1 cellular context compared by ENCODE assay signal in the genomic region with DNA sequence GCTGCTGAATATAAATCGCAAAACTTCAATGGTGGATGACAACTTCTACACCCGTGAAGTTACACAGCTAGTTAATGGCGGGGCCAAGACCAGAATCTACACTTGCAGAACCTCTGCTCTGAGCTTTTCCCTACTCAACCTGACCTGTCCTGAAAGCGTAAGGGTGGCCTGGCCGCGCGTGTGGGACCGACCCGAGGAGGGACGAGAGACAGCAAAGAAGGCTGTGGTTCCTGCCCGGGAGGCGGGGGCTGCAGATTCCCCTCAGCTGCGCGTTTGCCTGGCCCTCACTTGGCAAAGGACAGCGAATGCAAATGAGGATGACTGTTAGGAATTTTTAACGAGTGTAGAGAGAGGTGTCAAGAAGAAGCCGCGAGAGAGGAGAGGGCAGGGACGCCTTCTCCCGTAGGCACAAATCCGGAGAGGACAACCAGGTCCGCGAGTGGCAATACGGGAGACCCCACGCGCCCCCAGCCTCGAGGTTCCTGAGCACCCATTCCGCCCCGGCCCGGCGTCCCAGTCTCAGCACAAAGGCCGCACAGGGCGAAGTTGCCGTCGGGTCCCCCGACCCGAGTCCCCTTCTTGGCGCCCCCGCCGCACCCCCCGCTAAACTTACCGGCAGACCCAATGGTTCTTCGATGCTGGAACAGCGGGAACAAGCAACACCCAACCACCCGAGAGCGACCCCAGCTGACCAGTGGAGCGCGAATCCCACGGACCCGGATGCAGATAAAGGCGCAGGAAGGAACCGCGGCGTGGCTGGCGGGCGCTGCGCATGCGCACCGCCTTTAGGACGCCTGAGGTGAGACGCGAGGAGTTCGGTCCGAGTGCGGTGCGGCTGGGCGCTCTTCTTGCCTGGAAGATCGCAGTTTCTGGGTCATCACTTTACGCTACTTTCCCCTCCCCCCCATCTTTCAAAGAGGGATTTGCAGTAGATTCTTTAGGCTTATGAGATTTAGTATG.
TF ChIP-seq lines count a peak whose summit lies in the region.

Gene GNPDA2 (minus strand): TSS at position 696 of the 960 bp plus-strand sequence. CDS start 4,349 bp downstream, outside the sequence.

TF ChIP-seq in HepG2, 621 proteins besides CTCF, POLR2A, EP300 and RAD21 (continued from another document and continues in another):
- TF ChIP-seq, protein P1, sequence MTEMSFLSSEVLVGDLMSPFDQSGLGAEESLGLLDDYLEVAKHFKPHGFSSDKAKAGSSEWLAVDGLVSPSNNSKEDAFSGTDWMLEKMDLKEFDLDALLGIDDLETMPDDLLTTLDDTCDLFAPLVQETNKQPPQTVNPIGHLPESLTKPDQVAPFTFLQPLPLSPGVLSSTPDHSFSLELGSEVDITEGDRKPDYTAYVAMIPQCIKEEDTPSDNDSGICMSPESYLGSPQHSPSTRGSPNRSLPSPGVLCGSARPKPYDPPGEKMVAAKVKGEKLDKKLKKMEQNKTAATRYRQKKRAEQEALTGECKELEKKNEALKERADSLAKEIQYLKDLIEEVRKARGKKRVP (CRISPR knock-in tag; IDR thresholded peaks at IDR 0.05): no peak
- TF ChIP-seq BRF2 (CRISPR knock-in tag; IDR thresholded peaks at IDR 0.05) (peak; percentile 92), ZNF333 (CRISPR knock-in tag; IDR thresholded peaks at IDR 0.05; ENCODE audit: borderline replicate concordance) (peak; percentile 78; the same call in 1 of the 2 replicates), PAX8 (CRISPR knock-in tag; IDR thresholded peaks at IDR 0.05; ENCODE audit: borderline replicate concordance) (peak; percentile 20; the same call in 1 of the 2 replicates), ZNF639 (CRISPR knock-in tag; conservative IDR thresholded peaks at IDR 0.05) (peak; percentile 69; the same call in 1 of the 2 replicates), GZF1 (CRISPR knock-in tag; IDR thresholded peaks at IDR 0.05) (no peak), ZNF878 (CRISPR knock-in tag; IDR thresholded peaks at IDR 0.05) (no peak; the same call in 1 of the 2 replicates), GPN1 (CRISPR knock-in tag; IDR thresholded peaks at IDR 0.05; ENCODE audit: borderline replicate concordance) (peak; percentile 81; the same call in 1 of the 2 replicates), ZNF512B (CRISPR knock-in tag; IDR thresholded peaks at IDR 0.05; ENCODE audit: borderline replicate concordance) (peak; percentile 50; the same call in 1 of the 2 replicates), ZZZ3 (CRISPR knock-in tag; IDR thresholded peaks at IDR 0.05; ENCODE audit: borderline replicate concordance) (peak; percentile 72; the same call in 1 of the 2 replicates), TRIM24 (CRISPR knock-in tag; IDR thresholded peaks at IDR 0.05) (no peak), BRCA1 (CRISPR knock-in tag; IDR thresholded peaks at IDR 0.05) (0 out of 2 replicates have a peak, but pooled peaks have one; percentile 12), ARNTL (CRISPR knock-in tag; IDR thresholded peaks at IDR 0.05) (no peak), ZNF264 (CRISPR knock-in tag; IDR thresholded peaks at IDR 0.05) (peak; percentile 50; the same call in 1 of the 2 replicates), ZBTB26 (CRISPR knock-in tag; IDR thresholded peaks at IDR 0.05; ENCODE audit: borderline replicate concordance) (0 out of 2 replicates have a peak, but pooled peaks have one; percentile 74), NFIB (CRISPR knock-in tag; IDR thresholded peaks at IDR 0.05; ENCODE audit: borderline replicate concordance) (peak; percentile 23; the same call in 1 of the 2 replicates), CREM (IDR thresholded peaks at IDR 0.05) (0 out of 2 replicates have a peak, but pooled peaks have one; percentile 8), CREM (CRISPR knock-in tag; IDR thresholded peaks at IDR 0.05) (no peak), ZSCAN21 (CRISPR knock-in tag; IDR thresholded peaks at IDR 0.05; ENCODE audit: borderline replicate concordance) (peak; percentile 77; the same call in 1 of the 2 replicates), ZNF24 (IDR thresholded peaks at IDR 0.05) (no peak), ZNF556 (CRISPR knock-in tag; IDR thresholded peaks at IDR 0.05; ENCODE audit: borderline replicate concordance) (peak; percentile 61; the same call in 1 of the 2 replicates), HOXA7 (CRISPR knock-in tag; IDR thresholded peaks at IDR 0.05) (no peak), PITX1 (CRISPR knock-in tag; IDR thresholded peaks at IDR 0.05) (0 out of 2 replicates have a peak, but pooled peaks have one; percentile 50), POGZ (CRISPR knock-in tag; IDR thresholded peaks at IDR 0.05) (peak; percentile 94), ZNF12 (CRISPR knock-in tag; IDR thresholded peaks at IDR 0.05) (0 out of 2 replicates have a peak, but pooled peaks have one; percentile 45), ZNF841 (CRISPR knock-in tag; IDR thresholded peaks at IDR 0.05; ENCODE audit: borderline replicate concordance) (0 out of 2 replicates have a peak, but pooled peaks have one; percentile 51)
- TF ChIP-seq, protein P2, sequence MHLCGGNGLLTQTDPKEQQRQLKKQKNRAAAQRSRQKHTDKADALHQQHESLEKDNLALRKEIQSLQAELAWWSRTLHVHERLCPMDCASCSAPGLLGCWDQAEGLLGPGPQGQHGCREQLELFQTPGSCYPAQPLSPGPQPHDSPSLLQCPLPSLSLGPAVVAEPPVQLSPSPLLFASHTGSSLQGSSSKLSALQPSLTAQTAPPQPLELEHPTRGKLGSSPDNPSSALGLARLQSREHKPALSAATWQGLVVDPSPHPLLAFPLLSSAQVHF (CRISPR knock-in tag; IDR thresholded peaks at IDR 0.05): peak; percentile 73; the same call in 1 of the 2 replicates
- TF ChIP-seq, protein P3, sequence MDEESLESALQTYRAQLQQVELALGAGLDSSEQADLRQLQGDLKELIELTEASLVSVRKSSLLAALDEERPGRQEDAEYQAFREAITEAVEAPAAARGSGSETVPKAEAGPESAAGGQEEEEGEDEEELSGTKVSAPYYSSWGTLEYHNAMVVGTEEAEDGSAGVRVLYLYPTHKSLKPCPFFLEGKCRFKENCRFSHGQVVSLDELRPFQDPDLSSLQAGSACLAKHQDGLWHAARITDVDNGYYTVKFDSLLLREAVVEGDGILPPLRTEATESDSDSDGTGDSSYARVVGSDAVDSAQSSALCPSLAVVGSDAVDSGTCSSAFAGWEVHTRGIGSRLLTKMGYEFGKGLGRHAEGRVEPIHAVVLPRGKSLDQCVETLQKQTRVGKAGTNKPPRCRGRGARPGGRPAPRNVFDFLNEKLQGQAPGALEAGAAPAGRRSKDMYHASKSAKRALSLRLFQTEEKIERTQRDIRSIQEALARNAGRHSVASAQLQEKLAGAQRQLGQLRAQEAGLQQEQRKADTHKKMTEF (CRISPR knock-in tag; IDR thresholded peaks at IDR 0.05): peak; percentile 80; the same call in 1 of the 2 replicates
- TF ChIP-seq, protein P4, sequence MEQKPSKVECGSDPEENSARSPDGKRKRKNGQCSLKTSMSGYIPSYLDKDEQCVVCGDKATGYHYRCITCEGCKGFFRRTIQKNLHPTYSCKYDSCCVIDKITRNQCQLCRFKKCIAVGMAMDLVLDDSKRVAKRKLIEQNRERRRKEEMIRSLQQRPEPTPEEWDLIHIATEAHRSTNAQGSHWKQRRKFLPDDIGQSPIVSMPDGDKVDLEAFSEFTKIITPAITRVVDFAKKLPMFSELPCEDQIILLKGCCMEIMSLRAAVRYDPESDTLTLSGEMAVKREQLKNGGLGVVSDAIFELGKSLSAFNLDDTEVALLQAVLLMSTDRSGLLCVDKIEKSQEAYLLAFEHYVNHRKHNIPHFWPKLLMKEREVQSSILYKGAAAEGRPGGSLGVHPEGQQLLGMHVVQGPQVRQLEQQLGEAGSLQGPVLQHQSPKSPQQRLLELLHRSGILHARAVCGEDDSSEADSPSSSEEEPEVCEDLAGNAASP (CRISPR knock-in tag; IDR thresholded peaks at IDR 0.05; ENCODE audit: borderline replicate concordance): peak; percentile 65; the same call in 1 of the 2 replicates
- TF ChIP-seq, protein P5, sequence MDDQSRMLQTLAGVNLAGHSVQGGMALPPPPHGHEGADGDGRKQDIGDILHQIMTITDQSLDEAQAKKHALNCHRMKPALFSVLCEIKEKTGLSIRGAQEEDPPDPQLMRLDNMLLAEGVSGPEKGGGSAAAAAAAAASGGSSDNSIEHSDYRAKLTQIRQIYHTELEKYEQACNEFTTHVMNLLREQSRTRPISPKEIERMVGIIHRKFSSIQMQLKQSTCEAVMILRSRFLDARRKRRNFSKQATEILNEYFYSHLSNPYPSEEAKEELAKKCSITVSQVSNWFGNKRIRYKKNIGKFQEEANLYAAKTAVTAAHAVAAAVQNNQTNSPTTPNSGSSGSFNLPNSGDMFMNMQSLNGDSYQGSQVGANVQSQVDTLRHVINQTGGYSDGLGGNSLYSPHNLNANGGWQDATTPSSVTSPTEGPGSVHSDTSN (CRISPR knock-in tag; IDR thresholded peaks at IDR 0.05; ENCODE audit: borderline replicate concordance): 0 out of 2 replicates have a peak, but pooled peaks have one; percentile 29
- TF ChIP-seq, protein P6, sequence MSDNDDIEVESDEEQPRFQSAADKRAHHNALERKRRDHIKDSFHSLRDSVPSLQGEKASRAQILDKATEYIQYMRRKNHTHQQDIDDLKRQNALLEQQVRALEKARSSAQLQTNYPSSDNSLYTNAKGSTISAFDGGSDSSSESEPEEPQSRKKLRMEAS (IDR thresholded peaks at IDR 0.05): peak; percentile 95
- TF ChIP-seq, protein P7, sequence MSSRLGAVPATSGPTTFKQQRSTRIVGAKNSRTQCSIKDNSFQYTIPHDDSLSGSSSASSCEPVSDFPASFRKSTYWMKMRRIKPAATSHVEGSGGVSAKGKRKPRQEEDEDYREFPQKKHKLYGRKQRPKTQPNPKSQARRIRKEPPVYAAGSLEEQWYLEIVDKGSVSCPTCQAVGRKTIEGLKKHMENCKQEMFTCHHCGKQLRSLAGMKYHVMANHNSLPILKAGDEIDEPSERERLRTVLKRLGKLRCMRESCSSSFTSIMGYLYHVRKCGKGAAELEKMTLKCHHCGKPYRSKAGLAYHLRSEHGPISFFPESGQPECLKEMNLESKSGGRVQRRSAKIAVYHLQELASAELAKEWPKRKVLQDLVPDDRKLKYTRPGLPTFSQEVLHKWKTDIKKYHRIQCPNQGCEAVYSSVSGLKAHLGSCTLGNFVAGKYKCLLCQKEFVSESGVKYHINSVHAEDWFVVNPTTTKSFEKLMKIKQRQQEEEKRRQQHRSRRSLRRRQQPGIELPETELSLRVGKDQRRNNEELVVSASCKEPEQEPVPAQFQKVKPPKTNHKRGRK (CRISPR knock-in tag; IDR thresholded peaks at IDR 0.05): no peak
- TF ChIP-seq, protein P8, sequence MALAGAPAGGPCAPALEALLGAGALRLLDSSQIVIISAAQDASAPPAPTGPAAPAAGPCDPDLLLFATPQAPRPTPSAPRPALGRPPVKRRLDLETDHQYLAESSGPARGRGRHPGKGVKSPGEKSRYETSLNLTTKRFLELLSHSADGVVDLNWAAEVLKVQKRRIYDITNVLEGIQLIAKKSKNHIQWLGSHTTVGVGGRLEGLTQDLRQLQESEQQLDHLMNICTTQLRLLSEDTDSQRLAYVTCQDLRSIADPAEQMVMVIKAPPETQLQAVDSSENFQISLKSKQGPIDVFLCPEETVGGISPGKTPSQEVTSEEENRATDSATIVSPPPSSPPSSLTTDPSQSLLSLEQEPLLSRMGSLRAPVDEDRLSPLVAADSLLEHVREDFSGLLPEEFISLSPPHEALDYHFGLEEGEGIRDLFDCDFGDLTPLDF (CRISPR knock-in tag; IDR thresholded peaks at IDR 0.05): peak; percentile 76
